9 cellular contexts compared by ENCODE assay signal in genomic region chr18:23623040-23623439, GRCh38. TPM values are rescaled to one million over a fixed set of nuclear protein-coding genes. Genes with fewer than 3 reads are reported as not detected.
"Had no signal": no experiment of that assay in that cellular context is flagged by ENCODE, and none has a peak within 500 bp of the region (broad histone marks: within the 10 kb centered on the region; RNA-seq: fewer than 3 reads in every experiment).

No MANE protein-coding gene starts in this region.

- FAIRE-seq: H1, H54, HepG2 had no signal

- H3K4me3 ChIP-seq: GM23338 had no signal

- H2AFZ ChIP-seq: GM23338 had no signal

- DNase-seq: H9, HCEC 1CT, KBM-7 had no signal

- H3K4me2 ChIP-seq: GM23338 had no signal

- ATAC-seq: GM23338 had no signal

- H3K27ac ChIP-seq: HL-60 had no signal

RNA-seq across cellular contexts. Expression of gene ANKRD29, which starts 39.7 kb away (rescaled TPM):
- polyA plus RNA-seq: HepG2, IgD-negative memory B cell had no signal
